ENCODE assay signal across 15 cellular contexts in genomic region chr9:22622823-22623222, GRCh38.
A peak's percentile ranks its signal among the peaks of the same experiment; 100 is the strongest.
DNase-seq lines count a peak whose midpoint lies in the region; ATAC-seq and TF ChIP-seq lines count a peak whose summit lies in the region.
"Had no signal": no experiment of that assay in that cellular context is flagged by ENCODE, and none has a peak within 500 bp of the region (broad histone marks: within the 10 kb centered on the region; RNA-seq: fewer than 3 reads in every experiment).

No MANE protein-coding gene starts in this region.

- ATAC-seq in HG02678 (IDR thresholded peaks at IDR 0.05; ENCODE audit: unreplicated experiment) (no peak), omental fat pad (ENCODE audit: low FRiP score) (no peak)
- ATAC-seq in activated CD4-positive, alpha-beta T cell treated with anti-CD3 and anti-CD28 coated beads for 36 hours, result no peak

- POLR2A ChIA-PET in activated CD4-positive, alpha-beta T cell treated with anti-CD3 and anti-CD28 coated beads for 36 hours (lab: Charles Lee), result no interaction called here

- H3K27ac ChIP-seq in neural progenitor cell, result no peak overlapping the region
- H3K27ac ChIP-seq: BLaER1 treated with 17β-estradiol and CSF1 and Interleukin-3, amounts not matched to agents 10 nM and 100 nM; KMS-11; RWPE1; SJCRH30 had no signal

- H2AFZ ChIP-seq in neural progenitor cell (replicated peaks), result no peak overlapping the region

- H3K9me3 ChIP-seq in neural progenitor cell (ENCODE audit: low read depth), result no peaks in the 10 kb centered on the region
- H3K9me3 ChIP-seq: BLaER1 treated with 17β-estradiol and CSF1 and Interleukin-3, amounts not matched to agents 10 nM and 100 nM; SJCRH30 had no signal

- no peak overlapping the region for H3K9ac ChIP-seq in neural progenitor cell
- H3K9ac ChIP-seq: BLaER1 treated with 17β-estradiol and CSF1 and Interleukin-3, amounts not matched to agents 10 nM and 100 nM; KMS-11 had no signal

- no peaks in the 10 kb centered on the region for H3K27me3 ChIP-seq in neural progenitor cell
- H3K27me3 ChIP-seq: BLaER1 treated with 17β-estradiol and CSF1 and Interleukin-3, amounts not matched to agents 10 nM and 100 nM; SJCRH30 had no signal

- no peaks in the 10 kb centered on the region for H3K27me3 Mint-ChIP-seq in neural progenitor cell (ENCODE audit: insufficient read depth, low read depth)
- no peaks in the 10 kb centered on the region for H3K27me3 Mint-ChIP-seq in activated CD4-positive, alpha-beta T cell treated with anti-CD3 and anti-CD28 coated beads for 36 hours

- H3K27ac Mint-ChIP-seq in neural progenitor cell, result no peak overlapping the region
- H3K27ac Mint-ChIP-seq in activated CD4-positive, alpha-beta T cell treated with anti-CD3 and anti-CD28 coated beads for 36 hours, result no peak overlapping the region

- intact Hi-C loops in posterior cingulate gyrus (cut with DNase I), result no loop called here
- intact Hi-C loops in activated CD4-positive, alpha-beta T cell treated with anti-CD3 and anti-CD28 coated beads for 36 hours (cut with DNase I, micrococcal nuclease), result no loop called here

- no peaks in the 10 kb centered on the region for H3K79me2 ChIP-seq in neural progenitor cell (ENCODE audit: low read depth)

- peaks cover 13% of the 10 kb centered on the region for H3K4me1 Mint-ChIP-seq in neural progenitor cell
- no peaks in the 10 kb centered on the region for H3K4me1 Mint-ChIP-seq in activated CD4-positive, alpha-beta T cell treated with anti-CD3 and anti-CD28 coated beads for 36 hours

- H4K20me1 ChIP-seq in neural progenitor cell (ENCODE audit: low read depth), result no peaks in the 10 kb centered on the region
- H4K20me1 ChIP-seq: BLaER1 treated with 17β-estradiol and CSF1 and Interleukin-3, amounts not matched to agents 10 nM and 100 nM had no signal

- no peak overlapping the region for H3K4me3 Mint-ChIP-seq in neural progenitor cell
- no peak overlapping the region for H3K4me3 Mint-ChIP-seq in activated CD4-positive, alpha-beta T cell treated with anti-CD3 and anti-CD28 coated beads for 36 hours

- TF ChIP-seq CTCF in neural progenitor cell (IDR thresholded peaks at IDR 0.05) (no peak), omental fat pad (IDR thresholded peaks at IDR 0.05) (no peak)

- H3F3A ChIP-seq in neural progenitor cell (ENCODE audit: low read depth), result no peaks in the 10 kb centered on the region

- CTCF ChIA-PET in activated CD4-positive, alpha-beta T cell treated with anti-CD3 and anti-CD28 coated beads for 36 hours (lab: Charles Lee), result no interaction called here

- DNase-seq in NCI-H69 (lab: John Stamatoyannopoulos, UW), result peak; percentile 31
- DNase-seq in fibroblast of gingiva (ENCODE audit: low read depth), result peak; percentile 56
- DNase-seq in neural progenitor cell (ENCODE audit: low spot score), result no peak
- no peak for DNase-seq in posterior cingulate gyrus
- no peak for DNase-seq in activated CD4-positive, alpha-beta T cell treated with anti-CD3 and anti-CD28 coated beads for 36 hours
- no peak for DNase-seq in omental fat pad (ENCODE audit: low spot score)
- DNase-seq: GOT3, NCI-H1092 treated with DMSO at 0.1 percent for 48 hours, NCI-H187, NCI-H510A, SJCRH30 had no signal

- H3K36me3 Mint-ChIP-seq in neural progenitor cell, result peaks cover 5% of the 10 kb centered on the region
- H3K36me3 Mint-ChIP-seq in activated CD4-positive, alpha-beta T cell treated with anti-CD3 and anti-CD28 coated beads for 36 hours (ENCODE audit: low read depth), result no peaks in the 10 kb centered on the region

- H3K9me3 Mint-ChIP-seq in neural progenitor cell, result no peaks in the 10 kb centered on the region
- H3K9me3 Mint-ChIP-seq in activated CD4-positive, alpha-beta T cell treated with anti-CD3 and anti-CD28 coated beads for 36 hours (ENCODE audit: low read depth), result peaks cover 5% of the 10 kb centered on the region

- H3K4me2 ChIP-seq in neural progenitor cell, result peak overlapping the region; percentile 59
- H3K4me2 ChIP-seq: BLaER1 treated with 17β-estradiol and CSF1 and Interleukin-3, amounts not matched to agents 10 nM and 100 nM; KMS-11 had no signal

- H3K36me3 ChIP-seq in neural progenitor cell, result no peaks in the 10 kb centered on the region
- H3K36me3 ChIP-seq: BLaER1 treated with 17β-estradiol and CSF1 and Interleukin-3, amounts not matched to agents 10 nM and 100 nM; SJCRH30 had no signal

- peaks cover 16% of the 10 kb centered on the region for H3K4me1 ChIP-seq in neural progenitor cell
- H3K4me1 ChIP-seq: BLaER1 treated with 17β-estradiol and CSF1 and Interleukin-3, amounts not matched to agents 10 nM and 100 nM; SJCRH30 had no signal

- H3K4me3 ChIP-seq in neural progenitor cell, result no peak overlapping the region
- H3K4me3 ChIP-seq: BLaER1 treated with 17β-estradiol and CSF1 and Interleukin-3, amounts not matched to agents 10 nM and 100 nM; SJCRH30 had no signal

Comparison
In these comparisons a context has a peak if more than half of its experiments do, and no peak if none do; other contexts are left out.
1. DNase-seq: peak in NCI-H69 (single experiment) and fibroblast of gingiva (single experiment); none in neural progenitor cell (single experiment), posterior cingulate gyrus (0 of 10), activated CD4-positive, alpha-beta T cell treated with anti-CD3 and anti-CD28 coated beads for 36 hours (single experiment) and omental fat pad (single experiment).